Comparison of ENCODE assay signal across 31 cellular contexts in genomic region chr14:75506930-75507329, GRCh38.
"Had no signal": no experiment of that assay in that cellular context is flagged by ENCODE, and none has a peak within 500 bp of the region (broad histone marks: within the 10 kb centered on the region; RNA-seq: fewer than 3 reads in every experiment).

No MANE protein-coding gene starts in this region.

- H3K36me3 ChIP-seq: adrenal gland, brain microvascular endothelial cell, breast epithelium had no signal

- H3K9me3 ChIP-seq: body of pancreas had no signal

- FAIRE-seq: astrocyte had no signal

- H3K27ac ChIP-seq: adrenal gland, body of pancreas, brain microvascular endothelial cell, breast epithelium, VCaP had no signal

- DNase-seq: activated B cell treated with CpG ODN at 0.5 μM for 24 hours; activated CD4-positive, alpha-beta memory T cell treated with anti-CD3 and anti-CD28 coated beads for 36 hours; activated CD4-positive, alpha-beta T cell treated with anti-CD3 and anti-CD28 coated beads for 4 hours; activated CD4-positive, alpha-beta T cell treated with anti-CD3 and anti-CD28 coated beads, Interleukin-2, amount 10 ng/mL, durations not matched to agents 24 days and 14 days; activated CD4-positive, alpha-beta T cell treated with anti-CD3 and anti-CD28 coated beads, Interleukin-2, amount 50 U/mL, for 1 hour; activated CD4-positive, alpha-beta T cell treated with anti-CD3 and anti-CD28 coated beads, Interleukin-2, amount 50 U/mL, for 4 hours; activated CD4-positive, CD25-positive, alpha-beta regulatory T cell treated with anti-CD3 and anti-CD28 coated beads, Interleukin-2, amount 50 U/mL, for 72 hours; activated CD8-positive, alpha-beta memory T cell treated with anti-CD3 and anti-CD28 coated beads, Interleukin-2, amount 50 U/mL, for 4 hours; activated CD8-positive, alpha-beta T cell treated with anti-CD3 and anti-CD28 coated beads for 36 hours; activated effector memory CD4-positive, alpha-beta T cell treated with anti-CD3 and anti-CD28 coated beads, Interleukin-2, amount 50 U/mL, for 16 hours; activated gamma-delta T cell treated with Interleukin-2 at 50 U/mL for 16 hours; activated naive CD4-positive, alpha-beta T cell; activated naive CD4-positive, alpha-beta T cell treated with anti-CD3 and anti-CD28 coated beads for 36 hours; activated naive CD4-positive, alpha-beta T cell treated with anti-CD3 and anti-CD28 coated beads, Interleukin-2, amount 50 U/mL, for 16 hours; activated naive CD8-positive, alpha-beta T cell treated with anti-CD3 and anti-CD28 coated beads for 36 hours; activated T-cell treated with anti-CD3 and anti-CD28 coated beads for 4 hours; activated T-cell treated with anti-CD3 and anti-CD28 coated beads, Interleukin-2, amount 50 U/mL, for 1 hour; activated T-cell treated with anti-CD3 and anti-CD28 coated beads, Interleukin-2, amount 50 U/mL, for 4 hours; activated T-cell treated with anti-CD3 and anti-CD28 coated beads, Interleukin-2, amount 50 U/mL, for 72 hours; adrenal gland; amniotic stem cell; aorta; body of pancreas; brain microvascular endothelial cell; central memory CD4-positive, alpha-beta T cell; T-helper 1 cell; T-helper 2 cell; T-helper 9 cell had no signal

- H3K4me1 ChIP-seq: adrenal gland, body of pancreas, breast epithelium had no signal

- H3K4me3 ChIP-seq: adrenal gland, body of pancreas, breast epithelium had no signal
